In genomic region chr3:177770821-177771220, GRCh38 we compare ENCODE assay signal across 16 cellular contexts.
DNase-seq lines count a peak whose midpoint lies in the region; ATAC-seq and TF ChIP-seq lines count a peak whose summit lies in the region.
"Had no signal": no experiment of that assay in that cellular context is flagged by ENCODE, and none has a peak within 500 bp of the region (broad histone marks: within the 10 kb centered on the region; RNA-seq: fewer than 3 reads in every experiment).

No MANE protein-coding gene starts in this region.

- CTCF ChIA-PET in activated CD8-positive, alpha-beta T cell treated with anti-CD3 and anti-CD28 coated beads for 36 hours (lab: Charles Lee): no interaction called here

- POLR2A ChIA-PET in activated CD8-positive, alpha-beta T cell treated with anti-CD3 and anti-CD28 coated beads for 36 hours (lab: Charles Lee): no interaction called here

- peaks cover 3% of the 10 kb centered on the region for H3K36me3 Mint-ChIP-seq in activated CD8-positive, alpha-beta T cell treated with anti-CD3 and anti-CD28 coated beads for 36 hours (ENCODE audit: low read depth)

- H3K36me3 ChIP-seq in muscle layer of colon (ENCODE audit: insufficient read depth, low read length): no peaks in the 10 kb centered on the region

- no peak overlapping the region for H3K27ac Mint-ChIP-seq in activated CD8-positive, alpha-beta T cell treated with anti-CD3 and anti-CD28 coated beads for 36 hours
- H3K27ac Mint-ChIP-seq: dendritic cell treated with granulocyte-macrophage colony-stimulating factor and Interleukin-4, amounts not matched to agents 40 ng/mL and 50 ng/mL, for 4 days; naive thymus-derived CD4-positive, alpha-beta T cell; stimulated activated naive CD8-positive, alpha-beta T cell treated with anti-CD3 and anti-CD28 coated beads, Interleukin-15, amount 100 ng/mL, for 72 hours had no signal

- no peaks in the 10 kb centered on the region for H3K27me3 ChIP-seq in muscle layer of colon (ENCODE audit: control insufficient read depth in 1 of 2, insufficient read depth in 2 of 2, low read length in 2 of 2)

- H3K27me3 Mint-ChIP-seq in activated CD8-positive, alpha-beta T cell treated with anti-CD3 and anti-CD28 coated beads for 36 hours: no peaks in the 10 kb centered on the region
- H3K27me3 Mint-ChIP-seq: dendritic cell treated with granulocyte-macrophage colony-stimulating factor and Interleukin-4, amounts not matched to agents 40 ng/mL and 50 ng/mL, for 4 days; stimulated activated naive CD8-positive, alpha-beta T cell treated with anti-CD3 and anti-CD28 coated beads, Interleukin-15, amount 100 ng/mL, for 72 hours had no signal

- no peak for TF ChIP-seq CTCF in activated CD8-positive, alpha-beta T cell treated with anti-CD3 and anti-CD28 coated beads for 36 hours (IDR thresholded peaks at IDR 0.05)

- H3K4me3 ChIP-seq in muscle layer of colon (ENCODE audit: low read depth in 1 of 2, low read length in 2 of 2): no peak overlapping the region

- H3K9ac ChIP-seq in muscle layer of colon (ENCODE audit: low read length): no peak overlapping the region
- H3K9ac ChIP-seq: KMS-11 had no signal

- no peaks in the 10 kb centered on the region for H3K4me1 Mint-ChIP-seq in activated CD8-positive, alpha-beta T cell treated with anti-CD3 and anti-CD28 coated beads for 36 hours (ENCODE audit: low read depth)
- H3K4me1 Mint-ChIP-seq: stimulated activated naive CD8-positive, alpha-beta T cell treated with anti-CD3 and anti-CD28 coated beads, Interleukin-15, amount 100 ng/mL, for 72 hours had no signal

- peaks cover 5% of the 10 kb centered on the region for H3K9me3 ChIP-seq in muscle layer of colon (ENCODE audit: low read length)

- ATAC-seq in activated CD8-positive, alpha-beta T cell treated with anti-CD3 and anti-CD28 coated beads for 36 hours: no peak
- no peak for ATAC-seq in GM18909 (IDR thresholded peaks at IDR 0.05; ENCODE audit: poor library complexity, unreplicated experiment)
- no peak for ATAC-seq in HG02884 (IDR thresholded peaks at IDR 0.05; ENCODE audit: unreplicated experiment)
- no peak for ATAC-seq in HG02642 (IDR thresholded peaks at IDR 0.05; ENCODE audit: poor library complexity, unreplicated experiment)
- ATAC-seq: naive thymus-derived CD4-positive, alpha-beta T cell; right cardiac atrium; stimulated activated naive CD8-positive, alpha-beta T cell treated with anti-CD3 and anti-CD28 coated beads, Interleukin-15, amount 100 ng/mL, for 72 hours had no signal

- peak overlapping the region; percentile 17 for H3K27ac ChIP-seq in muscle layer of colon (ENCODE audit: low read depth, low read length)
- H3K27ac ChIP-seq: KMS-11 had no signal

- intact Hi-C loops in activated CD8-positive, alpha-beta T cell treated with anti-CD3 and anti-CD28 coated beads for 36 hours (cut with micrococcal nuclease): no loop called here

- H3K4me3 Mint-ChIP-seq in activated CD8-positive, alpha-beta T cell treated with anti-CD3 and anti-CD28 coated beads for 36 hours: no peak overlapping the region
- H3K4me3 Mint-ChIP-seq: dendritic cell treated with granulocyte-macrophage colony-stimulating factor and Interleukin-4, amounts not matched to agents 40 ng/mL and 50 ng/mL, for 4 days; naive thymus-derived CD4-positive, alpha-beta T cell; stimulated activated naive CD8-positive, alpha-beta T cell treated with anti-CD3 and anti-CD28 coated beads, Interleukin-15, amount 100 ng/mL, for 72 hours had no signal

- H3K9me3 Mint-ChIP-seq in activated CD8-positive, alpha-beta T cell treated with anti-CD3 and anti-CD28 coated beads for 36 hours: peaks cover 9% of the 10 kb centered on the region

- DNase-seq in NCI-H446 (lab: John Stamatoyannopoulos, UW) (peak; percentile 5 to 54), cerebellar cortex (ENCODE audit: low spot score) (peak; percentile 12)
- no peak for DNase-seq in activated CD8-positive, alpha-beta T cell treated with anti-CD3 and anti-CD28 coated beads for 36 hours
- DNase-seq: activated naive CD4-positive, alpha-beta T cell treated with anti-CD3 and anti-CD28 coated beads, Interleukin-2, amount 50 U/mL, for 16 hours; naive thymus-derived CD4-positive, alpha-beta T cell; NCI-H2029; NCI-H774; right cardiac atrium; SHP77 treated with DMSO at 0.1 percent for 48 hours; stimulated activated naive CD8-positive, alpha-beta T cell treated with anti-CD3 and anti-CD28 coated beads, Interleukin-15, amount 100 ng/mL, for 72 hours had no signal

- H3K4me1 ChIP-seq in muscle layer of colon (ENCODE audit: insufficient read depth, low read length): peaks cover 32% of the 10 kb centered on the region
